In the genomic region with DNA sequence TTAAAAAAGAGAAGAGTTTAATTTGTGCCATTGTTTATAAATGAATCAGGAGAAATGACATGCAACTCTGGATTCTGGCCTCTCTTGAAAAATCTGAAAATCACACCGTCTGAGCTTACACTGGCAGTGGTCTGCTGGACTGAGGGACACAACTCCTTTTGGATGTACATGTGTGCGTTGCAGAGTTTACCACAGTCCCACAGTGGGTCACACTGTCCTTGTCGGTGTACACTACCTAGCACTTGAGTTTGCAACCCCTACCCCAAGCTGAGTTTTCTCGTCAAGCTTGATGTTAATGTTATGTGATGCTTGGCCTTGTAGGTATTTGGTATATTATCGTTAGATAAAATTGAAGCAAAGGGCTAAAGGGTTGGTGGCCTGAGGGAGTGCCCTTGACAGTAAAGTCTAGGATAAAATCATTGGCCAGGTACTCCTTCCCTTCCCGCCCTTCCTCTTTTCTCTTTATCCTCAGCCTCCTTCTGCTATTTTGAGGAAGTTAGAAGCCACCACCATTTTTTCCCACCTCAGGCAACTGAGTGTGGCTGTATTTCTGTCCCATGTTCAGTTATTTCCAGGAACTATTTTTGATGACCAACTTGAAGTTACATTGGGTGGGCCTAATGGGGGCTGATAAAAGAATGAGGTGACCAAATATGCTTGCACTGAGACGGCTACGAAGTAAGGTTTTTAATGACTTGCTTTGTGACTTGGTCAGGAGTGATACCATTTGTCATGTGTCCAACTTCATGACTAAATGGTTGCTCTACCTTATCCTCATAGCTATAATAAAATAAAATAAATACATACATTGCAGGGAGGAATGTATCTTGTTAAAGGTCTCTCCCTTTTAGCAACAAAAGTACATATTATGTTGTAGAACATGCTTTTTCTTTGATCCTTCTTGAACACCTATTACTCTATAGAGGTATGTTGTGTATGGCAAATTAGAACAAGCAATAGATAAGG, we compare ENCODE assay signal across 14 cellular contexts. TPM values are rescaled to one million over a fixed set of nuclear protein-coding genes. Genes with fewer than 3 reads are reported as not detected.
DNase-seq lines count a peak whose midpoint lies in the region; ATAC-seq lines count a peak whose summit lies in the region.
"Had no signal": no experiment of that assay in that cellular context is flagged by ENCODE, and none has a peak within 500 bp of the region (broad histone marks: within the 10 kb centered on the region; RNA-seq: fewer than 3 reads in every experiment).

No MANE protein-coding gene starts in this region.

- H3K4me1 Mint-ChIP-seq in activated CD8-positive, alpha-beta memory T cell treated with anti-CD3 and anti-CD28 coated beads, Interleukin-2, amount 10 ng/mL, durations not matched to agents 7 days and 5 days, result peaks cover 66% of the 10 kb centered on the region
- peaks cover 68% of the 10 kb centered on the region for H3K4me1 Mint-ChIP-seq in activated naive CD8-positive, alpha-beta T cell treated with anti-CD3 and anti-CD28 coated beads, Interleukin-2, amount 50 U/mL, for 24 hours

- peaks cover 39% of the 10 kb centered on the region for H3K36me3 Mint-ChIP-seq in activated CD8-positive, alpha-beta memory T cell treated with anti-CD3 and anti-CD28 coated beads, Interleukin-2, amount 10 ng/mL, durations not matched to agents 7 days and 5 days
- peaks cover 19% of the 10 kb centered on the region for H3K36me3 Mint-ChIP-seq in activated naive CD8-positive, alpha-beta T cell treated with anti-CD3 and anti-CD28 coated beads, Interleukin-2, amount 50 U/mL, for 24 hours (ENCODE audit: low read depth)

- ATAC-seq in activated CD8-positive, alpha-beta memory T cell treated with anti-CD3 and anti-CD28 coated beads, Interleukin-2, amount 10 ng/mL, durations not matched to agents 7 days and 5 days, result no peak
- ATAC-seq in activated naive CD8-positive, alpha-beta T cell treated with anti-CD3 and anti-CD28 coated beads, Interleukin-2, amount 50 U/mL, for 24 hours, result no peak
- ATAC-seq in HG03095 (IDR thresholded peaks at IDR 0.05; ENCODE audit: unreplicated experiment) (no peak), GM21526 (IDR thresholded peaks at IDR 0.05; ENCODE audit: low FRiP score, unreplicated experiment) (no peak)
- ATAC-seq: lower lobe of right lung had no signal

- no peak for DNase-seq in activated CD8-positive, alpha-beta memory T cell treated with anti-CD3 and anti-CD28 coated beads, Interleukin-2, amount 10 ng/mL, durations not matched to agents 7 days and 5 days
- DNase-seq in activated CD8-positive, alpha-beta memory T cell treated with anti-CD3 and anti-CD28 coated beads for 24 hours, result no peak
- DNase-seq in OCI-M2 (lab: John Stamatoyannopoulos, UW; ENCODE audit: unreplicated experiment) (peak; percentile 40), NCI-H1436 treated with DMSO at 0.1 percent for 48 hours (lab: John Stamatoyannopoulos, UW) (no peak)
- DNase-seq in activated naive CD8-positive, alpha-beta T cell treated with anti-CD3 and anti-CD28 coated beads, Interleukin-2, amount 50 U/mL, for 24 hours, result no peak
- DNase-seq in stimulated activated CD8-positive, alpha-beta memory T cell treated with anti-CD3 and anti-CD28 coated beads, Interleukin-4, amount 100 ng/mL, for 48 hours, result peak; percentile 17
- DNase-seq: activated gamma-delta T cell, esophagus squamous epithelium, GOT3, lower lobe of right lung, NCI-H2227 treated with DMSO at 0.1 percent for 48 hours, Peyer's patch had no signal

- CTCF ChIA-PET in activated CD8-positive, alpha-beta memory T cell treated with anti-CD3 and anti-CD28 coated beads, Interleukin-2, amount 10 ng/mL, durations not matched to agents 7 days and 5 days (lab: Charles Lee), result interaction anchor here (1.5 to 2.3 kb wide), 2 partner anchors 21 to 43 kb away, joined by 3 to 11 read pairs; no protein-coding TSS in a partner anchor

- H3K27ac Mint-ChIP-seq in activated CD8-positive, alpha-beta memory T cell treated with anti-CD3 and anti-CD28 coated beads, Interleukin-2, amount 10 ng/mL, durations not matched to agents 7 days and 5 days, result peak overlapping the region; percentile 31
- peak overlapping the region; percentile 95 for H3K27ac Mint-ChIP-seq in activated naive CD8-positive, alpha-beta T cell treated with anti-CD3 and anti-CD28 coated beads, Interleukin-2, amount 50 U/mL, for 24 hours

- no peak overlapping the region for H3K4me3 Mint-ChIP-seq in activated CD8-positive, alpha-beta memory T cell treated with anti-CD3 and anti-CD28 coated beads, Interleukin-2, amount 10 ng/mL, durations not matched to agents 7 days and 5 days
- H3K4me3 Mint-ChIP-seq in activated naive CD8-positive, alpha-beta T cell treated with anti-CD3 and anti-CD28 coated beads, Interleukin-2, amount 50 U/mL, for 24 hours, result no peak overlapping the region

- no peaks in the 10 kb centered on the region for H3K9me3 Mint-ChIP-seq in activated CD8-positive, alpha-beta memory T cell treated with anti-CD3 and anti-CD28 coated beads, Interleukin-2, amount 10 ng/mL, durations not matched to agents 7 days and 5 days (ENCODE audit: low read depth)
- no peaks in the 10 kb centered on the region for H3K9me3 Mint-ChIP-seq in activated naive CD8-positive, alpha-beta T cell treated with anti-CD3 and anti-CD28 coated beads, Interleukin-2, amount 50 U/mL, for 24 hours

- no peaks in the 10 kb centered on the region for H3K27me3 Mint-ChIP-seq in activated CD8-positive, alpha-beta memory T cell treated with anti-CD3 and anti-CD28 coated beads, Interleukin-2, amount 10 ng/mL, durations not matched to agents 7 days and 5 days
- H3K27me3 Mint-ChIP-seq in activated naive CD8-positive, alpha-beta T cell treated with anti-CD3 and anti-CD28 coated beads, Interleukin-2, amount 50 U/mL, for 24 hours, result no peaks in the 10 kb centered on the region

RNA-seq across cellular contexts. Expression of a gene that starts 11.8 kb away (rescaled TPM):
- 10 to 100 TPM; 62.5 to 74.7 TPM for total RNA-seq in activated CD8-positive, alpha-beta memory T cell treated with anti-CD3 and anti-CD28 coated beads, Interleukin-2, amount 10 ng/mL, durations not matched to agents 7 days and 5 days

Comparison
In these comparisons a context has a peak if more than half of its experiments do, and no peak if none do; other contexts are left out.
1. DNase-seq: peak in OCI-M2 (single experiment) and stimulated activated CD8-positive, alpha-beta memory T cell treated with anti-CD3 and anti-CD28 coated beads, Interleukin-4, amount 100 ng/mL, for 48 hours (single experiment); none in activated CD8-positive, alpha-beta memory T cell treated with anti-CD3 and anti-CD28 coated beads, Interleukin-2, amount 10 ng/mL, durations not matched to agents 7 days and 5 days (single experiment), activated CD8-positive, alpha-beta memory T cell treated with anti-CD3 and anti-CD28 coated beads for 24 hours (single experiment), activated naive CD8-positive, alpha-beta T cell treated with anti-CD3 and anti-CD28 coated beads, Interleukin-2, amount 50 U/mL, for 24 hours (single experiment) and NCI-H1436 treated with DMSO at 0.1 percent for 48 hours (single experiment).